ENCODE assay signal across 11 cellular contexts in genomic region chr13:27168086-27168485, GRCh38. TPM values are rescaled to one million over a fixed set of nuclear protein-coding genes. Genes with fewer than 3 reads are reported as not detected.
A peak's percentile ranks its signal among the peaks of the same experiment; 100 is the strongest.
DNase-seq lines count a peak whose midpoint lies in the region; TF ChIP-seq lines count a peak whose summit lies in the region.
"Had no signal": no experiment of that assay in that cellular context is flagged by ENCODE, and none has a peak within 500 bp of the region (broad histone marks: within the 10 kb centered on the region; RNA-seq: fewer than 3 reads in every experiment).

No MANE protein-coding gene starts in this region.

- H4K20me1 ChIP-seq in Loucy (ENCODE audit: insufficient read depth, low read length, poor library complexity, severe bottlenecking): peaks cover 78% of the 10 kb centered on the region

- H3K9me3 ChIP-seq in Loucy (ENCODE audit: insufficient read depth, low read depth, low read length) (no peaks in the 10 kb centered on the region), SJCRH30 (replicated peaks) (peaks cover 2% of the 10 kb centered on the region; the same call in 1 of the 2 replicates)

- H3K27me3 ChIP-seq in Loucy (ENCODE audit: insufficient read depth, low read length, poor library complexity, severe bottlenecking) (no peaks in the 10 kb centered on the region), rectal smooth muscle tissue (ENCODE audit: control insufficient read depth, insufficient read depth, low read length) (no peaks in the 10 kb centered on the region), SJCRH30 (no peaks in the 10 kb centered on the region)

- TF ChIP-seq CTCF in Loucy (conservative IDR thresholded peaks at IDR 0.05; ENCODE audit: low read length) (no peak), coronary artery (IDR thresholded peaks at IDR 0.05) (no peak)

- peaks cover 80% of the 10 kb centered on the region for H3K79me2 ChIP-seq in Loucy (ENCODE audit: insufficient read depth, low read length)

- H3K4me1 ChIP-seq in Loucy (ENCODE audit: insufficient read depth, low read length, poor library complexity, severe bottlenecking) (peaks cover 64% of the 10 kb centered on the region), rectal smooth muscle tissue (ENCODE audit: control insufficient read depth, insufficient read depth, low read length) (peaks cover 33% of the 10 kb centered on the region), SJCRH30 (peaks cover 8% of the 10 kb centered on the region)

- H2AFZ ChIP-seq in Loucy (ENCODE audit: low read length): no peak overlapping the region

- H3K36me3 ChIP-seq in Loucy (ENCODE audit: insufficient read depth, low read length): no peaks in the 10 kb centered on the region
- no peaks in the 10 kb centered on the region for H3K36me3 ChIP-seq in rectal smooth muscle tissue (ENCODE audit: control insufficient read depth, insufficient read depth, low read length)
- H3K36me3 ChIP-seq in SJCRH30: no peaks in the 10 kb centered on the region

- H3K4me3 ChIP-seq in Loucy (ENCODE audit: low read length, poor library complexity, severe bottlenecking) (peak overlapping the region; percentile 89), coronary artery (peak overlapping the region; percentile 33), rectal smooth muscle tissue (ENCODE audit: low read length) (no peak overlapping the region), SJCRH30 (no peak overlapping the region)

- H3K9me2 ChIP-seq in Loucy (replicated peaks; ENCODE audit: low read depth, low read length): no peaks in the 10 kb centered on the region

- H3K9ac ChIP-seq in Loucy (ENCODE audit: low read depth, low read length, poor library complexity, severe bottlenecking) (peak overlapping the region; percentile 77), rectal smooth muscle tissue (ENCODE audit: low read length) (no peak overlapping the region)

- H3K27ac ChIP-seq in coronary artery (peak overlapping the region in 1 of 2 donors; percentile 61), rectal smooth muscle tissue (ENCODE audit: low read depth, low read length) (peak overlapping the region; percentile 50), SJCRH30 (no peak overlapping the region)
- H3K27ac ChIP-seq: epithelial cell of prostate had no signal

- DNase-seq in Daoy (ENCODE audit: low read depth) (peak; percentile 15), coronary artery (ENCODE audit: low spot score) (no peak), SJCRH30 (no peak), SIG-M5 treated with dmso at 0.1 percent for 504 hours (lab: John Stamatoyannopoulos, UW; ENCODE audit: unreplicated experiment) (no peak)
- DNase-seq in stimulated activated CD4-positive, alpha-beta T cell treated with anti-CD3 and anti-CD28 coated beads, Interleukin-4, amount 100 ng/mL, for 4 hours: no peak
- DNase-seq: EL, kidney, NCI-H526 had no signal

- H3F3A ChIP-seq in Loucy (ENCODE audit: low read depth): peaks cover 5% of the 10 kb centered on the region; the same call in 1 of the 2 replicates

- H3K4me2 ChIP-seq in Loucy (ENCODE audit: low read depth, low read length, poor library complexity, severe bottlenecking): peak overlapping the region; percentile 82

RNA-seq across cellular contexts. Expression of gene USP12, which starts 3.5 kb away (rescaled TPM):
- total RNA-seq in Daoy (2014; rRNA removed; shearing (Covaris generic)): 22.0 and 23.8 TPM in 2 replicates
- 32.0 and 34.2 TPM in 2 replicates for total RNA-seq in SJCRH30 (2014; rRNA removed; shearing (Covaris generic))

Comparison
In these comparisons a context has a peak if more than half of its experiments do, and no peak if none do; other contexts are left out.
1. H3K4me3 ChIP-seq: peak in Loucy (single experiment) and coronary artery (single experiment); none in rectal smooth muscle tissue (single experiment) and SJCRH30 (single experiment).